ENCODE assay signal across 11 cellular contexts in genomic region chr20:63301671-63302070, GRCh38. TPM values are rescaled to one million over a fixed set of nuclear protein-coding genes. Genes with fewer than 3 reads are reported as not detected.
"Had no signal": no experiment of that assay in that cellular context is flagged by ENCODE, and none has a peak within 500 bp of the region (broad histone marks: within the 10 kb centered on the region; RNA-seq: fewer than 3 reads in every experiment).

No MANE protein-coding gene starts in this region.

- H3K9ac ChIP-seq: KMS-11 had no signal

- FAIRE-seq: HepG2, HTR-8/SVneo had no signal

- H3K27ac Mint-ChIP-seq: IgD-negative memory B cell had no signal

- DNase-seq: IMR-90, Karpas-422, KBM-7, KG1 had no signal

- H3K27ac ChIP-seq: HL-60, KMS-11 had no signal

- H3K36me3 Mint-ChIP-seq: IgD-negative memory B cell had no signal

- ATAC-seq: HepG2 had no signal

- H3K4me2 ChIP-seq: KMS-11 had no signal

RNA-seq across cellular contexts. Expression of gene COL20A1, which starts 8.7 kb away (rescaled TPM):
- total RNA-seq: HepG2, HT1080, IMR-90 had no signal
- polyA plus RNA-seq: HepG2, IgD-negative memory B cell, IMR-90 had no signal

RNA-seq across cellular contexts. Expression of gene NKAIN4, which starts 47.4 kb away (rescaled TPM):
- total RNA-seq: HepG2, HT-29, HT1080, IMR-90 had no signal
- polyA plus RNA-seq: HepG2, IgD-negative memory B cell, IMR-90 had no signal

RNA-seq across cellular contexts. Expression of gene CHRNA4, which starts 59.5 kb away (rescaled TPM):
- total RNA-seq: HepG2, HT-29, HT1080, IMR-90 had no signal
- polyA plus RNA-seq: HepG2, IgD-negative memory B cell, IMR-90 had no signal
